In the genomic region with DNA sequence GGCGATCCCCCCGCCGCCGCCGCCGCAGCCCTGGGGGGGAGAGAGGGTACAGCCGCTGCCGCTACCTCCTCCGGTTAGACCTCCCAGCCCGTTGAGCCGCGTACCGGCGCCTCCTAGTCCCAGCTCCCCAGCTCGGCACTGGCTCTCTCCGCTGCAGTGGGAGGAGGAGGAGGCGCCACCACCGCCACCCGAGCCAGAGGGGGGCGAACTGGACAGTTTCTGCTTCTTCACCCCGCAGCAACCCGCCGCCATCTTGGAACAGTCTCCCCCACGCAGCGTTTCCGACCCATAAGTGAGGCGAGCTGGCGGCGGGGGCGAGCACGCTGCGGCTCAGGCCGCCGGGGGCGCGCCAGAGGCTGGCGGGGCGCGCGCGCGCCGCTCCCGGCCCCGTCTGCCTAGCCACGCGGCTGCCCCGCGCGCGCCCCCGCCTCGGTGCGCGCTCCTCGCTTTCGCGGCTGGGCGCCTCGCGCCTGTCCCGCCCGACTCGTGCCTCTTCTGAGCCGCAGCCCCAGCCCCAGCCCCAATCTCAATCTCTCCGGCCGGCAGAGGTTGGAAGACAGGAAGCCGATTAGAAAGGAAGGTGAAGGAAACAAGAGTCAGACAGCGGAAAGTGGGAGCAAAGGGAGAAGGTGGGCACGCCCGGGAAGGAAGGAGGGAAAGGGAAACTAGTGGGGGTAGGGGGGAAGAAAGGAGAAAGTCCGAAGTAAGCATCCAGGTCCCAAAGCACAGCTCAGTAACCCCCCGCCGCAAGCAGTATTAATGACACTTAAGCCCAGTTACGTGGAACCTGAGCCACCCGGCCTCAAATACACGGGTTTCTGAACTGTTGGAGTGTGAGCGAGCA, we compare ENCODE assay signal across 8 cellular contexts. TPM values are rescaled to one million over a fixed set of nuclear protein-coding genes. Genes with fewer than 3 reads are reported as not detected.
A peak's percentile ranks its signal among the peaks of the same experiment; 100 is the strongest.
DNase-seq lines count a peak whose midpoint lies in the region; ATAC-seq lines count a peak whose summit lies in the region.

Gene AMMECR1, minus strand, starts transcription at position 266 of the 844 bp plus-strand sequence. Its CDS starts 14 bp downstream, at position 252.

- no peaks in the 10 kb centered on the region for H3K9me3 Mint-ChIP-seq in activated CD4-positive, alpha-beta memory T cell treated with anti-CD3 and anti-CD28 coated beads, Interleukin-2, amount 10 ng/mL, durations not matched to agents 7 days and 5 days

- DNase-seq in CD1c-positive myeloid dendritic cell (ENCODE audit: extremely low spot score) (peak; percentile 90), NCI-H774 (lab: John Stamatoyannopoulos, UW) (peak; percentile 90), ecto neural progenitor cell (ENCODE audit: low spot score) (peak; percentile 85), lung microvascular endothelial cell (ENCODE audit: low read depth in 2 of 2) (peak; percentile 81)
- peak; percentile 81 for DNase-seq in activated CD4-positive, alpha-beta memory T cell treated with anti-CD3 and anti-CD28 coated beads, Interleukin-2, amount 10 ng/mL, durations not matched to agents 7 days and 5 days
- DNase-seq in stimulated activated CD4-positive, alpha-beta T cell treated with anti-CD3 and anti-CD28 coated beads, TNF-alpha, amount 100 ng/mL, for 24 hours (ENCODE audit: low read depth in 3 of 3), result peak; percentile 53 to 71 (median 56)

- POLR2A ChIA-PET in activated CD4-positive, alpha-beta memory T cell treated with anti-CD3 and anti-CD28 coated beads, Interleukin-2, amount 10 ng/mL, durations not matched to agents 7 days and 5 days (lab: Charles Lee), result interaction anchor here (0.6 to 4.0 kb wide), 14 partner anchors 8 to 159 kb away, joined by 3 to 25 read pairs (median 4); no protein-coding TSS in a partner anchor

- peak within 1 kb of the TSS; percentile 89 for H3K27ac Mint-ChIP-seq in activated CD4-positive, alpha-beta memory T cell treated with anti-CD3 and anti-CD28 coated beads, Interleukin-2, amount 10 ng/mL, durations not matched to agents 7 days and 5 days

- CTCF ChIA-PET in activated CD4-positive, alpha-beta memory T cell treated with anti-CD3 and anti-CD28 coated beads, Interleukin-2, amount 10 ng/mL, durations not matched to agents 7 days and 5 days (lab: Charles Lee), result interaction anchor here (1.0 to 2.7 kb wide), 5 partner anchors 89 to 159 kb away, joined by 3 to 12 read pairs (median 8); no protein-coding TSS in a partner anchor

- H3K36me3 Mint-ChIP-seq in activated CD4-positive, alpha-beta memory T cell treated with anti-CD3 and anti-CD28 coated beads, Interleukin-2, amount 10 ng/mL, durations not matched to agents 7 days and 5 days (ENCODE audit: low read depth), result peaks cover 5% of the 10 kb centered on the region

- H3K4me3 Mint-ChIP-seq in activated CD4-positive, alpha-beta memory T cell treated with anti-CD3 and anti-CD28 coated beads, Interleukin-2, amount 10 ng/mL, durations not matched to agents 7 days and 5 days, result peak within 1 kb of the TSS; percentile 90

- H3K27me3 Mint-ChIP-seq in activated CD4-positive, alpha-beta memory T cell treated with anti-CD3 and anti-CD28 coated beads, Interleukin-2, amount 10 ng/mL, durations not matched to agents 7 days and 5 days, result no peaks in the 10 kb centered on the region

- ATAC-seq in GM19438 (IDR thresholded peaks at IDR 0.05; ENCODE audit: low read depth, unreplicated experiment) (peak; percentile 73), HG03565 (IDR thresholded peaks at IDR 0.05; ENCODE audit: unreplicated experiment) (peak; percentile 60)

- H3K4me1 Mint-ChIP-seq in activated CD4-positive, alpha-beta memory T cell treated with anti-CD3 and anti-CD28 coated beads, Interleukin-2, amount 10 ng/mL, durations not matched to agents 7 days and 5 days, result peaks cover 29% of the 10 kb centered on the region

RNA-seq across cellular contexts. Expression of gene AMMECR1, which starts in this region (rescaled TPM):
- 10 to 100 TPM; 12.6 to 12.8 TPM for total RNA-seq in activated CD4-positive, alpha-beta memory T cell treated with anti-CD3 and anti-CD28 coated beads, Interleukin-2, amount 10 ng/mL, durations not matched to agents 7 days and 5 days
- total RNA-seq in lung microvascular endothelial cell, result 2.2 and 3.5 TPM in 2 replicates

Comparison
In these comparisons a context has a peak if more than half of its experiments do, and no peak if none do; other contexts are left out.
1. Peak in every context shown above with its lines: DNase-seq and ATAC-seq.